10 cellular contexts compared by ENCODE assay signal in genomic region chr12:68016136-68016535, GRCh38. TPM values are rescaled to one million over a fixed set of nuclear protein-coding genes. Genes with fewer than 3 reads are reported as not detected.
"Had no signal": no experiment of that assay in that cellular context is flagged by ENCODE, and none has a peak within 500 bp of the region (broad histone marks: within the 10 kb centered on the region; RNA-seq: fewer than 3 reads in every experiment).

No MANE protein-coding gene starts in this region.

- H3K9me3 Mint-ChIP-seq: HFFc6, IgD-negative memory B cell had no signal

- H3K4me3 Mint-ChIP-seq: HFFc6, IgD-negative memory B cell had no signal

- DNase-seq: GM23248, GOT3, H7, HFFc6 had no signal

- H3K4me1 ChIP-seq: HAP-1 had no signal

- H3K4me3 ChIP-seq: GM23248, HAP-1 had no signal

- H3K36me3 ChIP-seq: HAP-1 had no signal

- H3K27ac ChIP-seq: GM23248, HL-60 had no signal

- H3K27ac Mint-ChIP-seq: HFFc6 had no signal

- H3K27me3 Mint-ChIP-seq: IgD-negative memory B cell had no signal

- H3K9ac ChIP-seq: GM23248 had no signal

RNA-seq across cellular contexts. Expression of gene IFNG-AS1, which starts 26.9 kb away (rescaled TPM):
- total RNA-seq: GM23248, H4, H7, HepG2, HFFc6, HT1080 had no signal
- polyA plus RNA-seq: GM23248, HepG2 had no signal
